ENCODE assay signal across 1 cellular context in the genomic region with DNA sequence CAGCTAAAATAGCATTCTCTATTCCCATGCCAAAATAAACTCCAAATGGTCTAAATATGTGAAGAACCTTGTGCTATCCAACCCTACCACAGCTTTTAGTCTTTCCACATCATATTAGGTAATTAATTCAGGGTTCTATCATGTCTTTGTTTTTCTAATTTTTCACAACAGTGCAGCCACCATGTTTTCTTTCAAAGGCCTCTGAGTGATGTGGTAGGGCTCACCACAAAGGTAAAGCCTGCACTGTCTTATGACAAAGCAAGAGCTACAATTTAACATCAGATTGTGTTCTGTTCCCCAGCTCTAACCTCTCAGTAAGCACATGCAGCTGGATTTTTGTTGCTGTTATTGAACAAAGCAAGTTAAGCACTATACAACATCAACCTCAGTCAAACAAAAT.
TF ChIP-seq lines count a peak whose summit lies in the region.

No MANE protein-coding gene starts in this region.

TF ChIP-seq in GM12891, 5 proteins besides CTCF, POLR2A, EP300 and RAD21:
- TF ChIP-seq POLR2AphosphoS5 (IDR thresholded peaks at IDR 0.05; ENCODE audit: low read depth, low read length) (no peak), POU2F2 (IDR thresholded peaks at IDR 0.05; ENCODE audit: low read depth, low read length) (no peak), SPI1 (IDR thresholded peaks at IDR 0.05; ENCODE audit: low read depth, low read length) (no peak), PAX5 (IDR thresholded peaks at IDR 0.05; ENCODE audit: insufficient read depth, low read length, severe bottlenecking) (no peak), TAF1 (IDR thresholded peaks at IDR 0.05; ENCODE audit: low read depth, low read length) (no peak)
